In the genomic region with DNA sequence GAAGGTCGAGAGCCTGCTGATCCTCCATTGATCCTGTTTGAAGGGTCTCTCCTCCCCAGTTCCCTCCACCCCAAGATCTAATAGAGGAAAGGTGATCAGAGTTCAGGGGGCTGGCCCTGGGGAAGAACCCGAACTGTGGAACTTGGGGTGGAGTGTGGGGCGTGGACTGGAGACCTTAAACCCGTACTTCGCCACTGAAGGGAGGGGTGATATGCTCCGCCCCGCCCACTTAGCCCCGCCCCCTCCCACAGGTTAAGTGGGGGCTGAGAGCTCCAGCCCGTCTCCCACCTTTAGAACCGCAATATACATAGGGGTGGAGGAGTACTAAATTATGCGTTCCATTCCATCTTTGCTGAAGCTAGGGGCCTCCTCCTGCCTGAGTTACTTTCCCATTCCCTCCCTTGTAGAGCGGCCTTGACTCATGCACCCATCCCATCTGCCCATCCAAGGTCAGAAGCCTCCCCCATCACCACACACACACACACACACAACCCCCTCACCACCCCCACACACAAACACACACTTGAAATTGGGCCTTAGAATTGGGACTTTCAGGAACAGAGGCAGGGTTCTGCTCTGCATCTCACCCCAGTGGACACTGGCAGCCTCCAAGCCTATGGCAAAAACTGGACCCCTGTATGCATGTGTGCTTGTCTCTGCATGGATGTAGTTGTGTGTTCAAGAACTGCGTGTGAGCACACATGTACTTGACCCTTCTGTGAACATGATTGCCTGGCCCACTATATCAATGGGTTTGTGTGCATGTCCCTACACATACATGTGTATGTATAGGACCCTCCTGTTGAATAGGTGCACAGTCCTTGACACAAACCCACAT, we compare ENCODE assay signal across 8 cellular contexts. TPM values are rescaled to one million over a fixed set of nuclear protein-coding genes. Genes with fewer than 3 reads are reported as not detected.
A peak's percentile ranks its signal among the peaks of the same experiment; 100 is the strongest.
DNase-seq lines count a peak whose midpoint lies in the region; ATAC-seq and TF ChIP-seq lines count a peak whose summit lies in the region.

No MANE protein-coding gene starts in this region.

- H3K27me3 ChIP-seq in psoas muscle (ENCODE audit: insufficient read depth in 3 of 3, low read length in 2 of 3), result no peaks in the 10 kb centered on the region

- no peak overlapping the region for H3K27ac ChIP-seq in psoas muscle

- H3K9me3 ChIP-seq in psoas muscle, result no peaks in the 10 kb centered on the region

- peaks cover 3 to 12% of the 10 kb centered on the region in 2 donors for H3K36me3 ChIP-seq in psoas muscle (ENCODE audit: insufficient read depth in 1 of 2, low read depth in 1 of 2)

- 45 to 55% (median 48%) methylated on average over 13 of the region's 13 CpGs for WGBS in psoas muscle, 3 donors

- H3K4me3 ChIP-seq in psoas muscle, result peak overlapping the region; percentile 71

- DNase-seq in HuH-7.5 (ENCODE audit: low spot score) (peak; percentile 46), head of caudate nucleus (peak in 22 of 42 donors; percentile 21 to 67 (median 42)), psoas muscle (peak in 1 of 2 donors; percentile 29), DMS 273 (lab: John Stamatoyannopoulos, UW; ENCODE audit: unreplicated experiment) (no peak), SKM-1 treated with dmso at 0.1 percent for 144 hours (lab: John Stamatoyannopoulos, UW; ENCODE audit: unreplicated experiment) (no peak), NOMO-1 treated with dmso at 0.1 percent for 144 hours (lab: John Stamatoyannopoulos, UW; ENCODE audit: unreplicated experiment) (no peak)
- DNase-seq in activated T-cell treated with anti-CD3 and anti-CD28 coated beads, Interleukin-2, amount 50 U/mL, for 1 hour, result peak; percentile 44

- intact Hi-C loops in head of caudate nucleus (cut with DNase I) (no loop called here), psoas muscle (cut with DNase I) (no loop called here)

- H3K4me1 ChIP-seq in psoas muscle, result peaks cover 6% of the 10 kb centered on the region

- TF ChIP-seq CTCF in psoas muscle (IDR thresholded peaks at IDR 0.05), result no peak

- peak in 2 of 4 donors; percentile 39 to 46 for ATAC-seq in psoas muscle
- no peak for ATAC-seq in HG02571 (IDR thresholded peaks at IDR 0.05; ENCODE audit: unreplicated experiment)

RNA-seq across cellular contexts. Expression of a gene that starts 1.0 kb away (rescaled TPM):
- 1 to 10 TPM in 2 of 4 donors, under 1 TPM in 2; 0.74 to 1.4 (median 0.89) TPM for total RNA-seq in psoas muscle
- under 1 TPM; 0.08 to 0.48 (median 0.30) TPM for polyA plus RNA-seq in psoas muscle

RNA-seq across cellular contexts. Expression of a gene that starts 17.0 kb away (rescaled TPM):
- 10 to 100 TPM; 56.6 to 90.1 (median 72.6) TPM for total RNA-seq in psoas muscle
- polyA plus RNA-seq in psoas muscle, result 100 to 1,000 TPM; 106 to 159 (median 111) TPM

RNA-seq across cellular contexts. Expression of a gene that starts 17.0 kb away (rescaled TPM):
- total RNA-seq in psoas muscle, result 10 to 100 TPM; 11.0 to 29.0 (median 19.5) TPM
- 10 to 100 TPM; 14.7 to 23.8 (median 22.6) TPM for polyA plus RNA-seq in psoas muscle

RNA-seq across cellular contexts. Expression of a gene that starts 29.3 kb away (rescaled TPM):
- total RNA-seq in psoas muscle, result 10 to 100 TPM; 20.1 to 66.0 (median 28.7) TPM
- polyA plus RNA-seq in psoas muscle, result 10 to 100 TPM; 19.0 to 24.6 (median 20.0) TPM

RNA-seq across cellular contexts. Expression of a gene that starts 57.5 kb away (rescaled TPM):
- 10 to 100 TPM; 11.5 to 26.9 (median 21.0) TPM for total RNA-seq in psoas muscle
- polyA plus RNA-seq in psoas muscle, result 10 to 100 TPM in 2 of 3 donors, 1 to 10 TPM in 1; 8.0 to 20.3 (median 11.5) TPM

Comparison
In these comparisons a context has a peak if more than half of its experiments do, and no peak if none do; other contexts are left out.
1. DNase-seq: peak in HuH-7.5 (single experiment), activated T-cell treated with anti-CD3 and anti-CD28 coated beads, Interleukin-2, amount 50 U/mL, for 1 hour (single experiment) and head of caudate nucleus (22 of 42); none in DMS 273 (single experiment), SKM-1 treated with dmso at 0.1 percent for 144 hours (single experiment) and NOMO-1 treated with dmso at 0.1 percent for 144 hours (single experiment).